9 cellular contexts compared by ENCODE assay signal in the genomic region with DNA sequence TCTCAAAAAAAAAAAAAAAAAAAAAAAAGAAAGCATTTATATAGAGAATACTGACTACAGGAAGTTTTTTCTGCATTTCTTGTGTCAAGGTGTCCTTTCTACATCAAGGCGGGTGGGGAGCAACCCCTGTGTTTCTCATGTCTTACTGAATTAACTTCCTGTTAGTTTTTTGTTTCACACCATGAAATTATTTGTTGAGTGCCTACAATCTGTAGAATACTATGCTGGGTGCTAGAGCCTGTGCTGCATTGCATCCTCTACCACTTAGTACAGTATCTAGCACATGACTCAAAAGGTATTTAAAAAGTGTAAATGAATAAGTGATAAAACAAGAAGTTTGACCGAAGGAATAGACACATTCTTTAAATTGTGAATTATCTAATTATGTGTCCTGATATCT.
"Had no signal": no experiment of that assay in that cellular context is flagged by ENCODE, and none has a peak within 500 bp of the region (broad histone marks: within the 10 kb centered on the region; RNA-seq: fewer than 3 reads in every experiment).

No MANE protein-coding gene starts in this region.

- H3K36me3 ChIP-seq: HAP-1 had no signal

- ATAC-seq: HCT116, HepG2 had no signal

- H3K4me1 ChIP-seq: HAP-1 had no signal

- H2AFZ ChIP-seq: GM23248 had no signal

- H3K9me3 ChIP-seq: HAP-1 had no signal

- H3K9ac ChIP-seq: GM23248 had no signal

- DNase-seq: GM23248, GOT3, H7, HFFc6, KBM-7 had no signal

- H3K4me3 ChIP-seq: GM23248, HAP-1 had no signal

- FAIRE-seq: HepG2 had no signal

- H3K27ac ChIP-seq: GM23248, HL-60 had no signal
